16 cellular contexts compared by ENCODE assay signal in the genomic region with DNA sequence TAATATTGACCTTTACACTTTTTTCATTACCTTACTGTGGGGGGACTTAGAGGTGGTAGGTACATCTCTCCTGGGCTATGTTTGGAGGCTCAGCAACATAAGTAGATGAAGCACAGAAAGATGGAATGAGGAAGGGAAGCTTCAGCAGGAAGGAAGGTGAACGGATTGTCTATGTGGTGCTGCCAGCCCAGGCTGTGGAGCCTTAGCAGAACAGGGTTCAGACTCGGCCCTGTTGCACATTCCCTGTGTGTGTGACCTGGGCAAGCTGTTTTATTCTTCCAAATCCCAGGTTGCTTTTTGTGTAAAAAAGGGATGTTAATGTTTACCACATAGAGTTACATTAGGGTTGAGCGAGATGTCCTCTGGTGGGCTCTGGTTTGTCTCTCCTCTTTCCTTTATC. TPM values are rescaled to one million over a fixed set of nuclear protein-coding genes. Genes with fewer than 3 reads are reported as not detected.
DNase-seq lines count a peak whose midpoint lies in the region; ATAC-seq and TF ChIP-seq lines count a peak whose summit lies in the region.
"Had no signal": no experiment of that assay in that cellular context is flagged by ENCODE, and none has a peak within 500 bp of the region (broad histone marks: within the 10 kb centered on the region; RNA-seq: fewer than 3 reads in every experiment).

No MANE protein-coding gene starts in this region.

- H2BK120ac ChIP-seq in trophoblast cell (ENCODE audit: insufficient read depth, low read length, poor library complexity) = no peak overlapping the region

- H4K91ac ChIP-seq in trophoblast cell (ENCODE audit: low read depth, low read length) = no peak overlapping the region

- peak overlapping the region; percentile 21 for H3K27ac Mint-ChIP-seq in dendritic cell treated with granulocyte-macrophage colony-stimulating factor and Interleukin-4, amounts not matched to agents 40 ng/mL and 50 ng/mL, for 4 days

- H3K9me3 ChIP-seq in HEK293 (ENCODE audit: control insufficient read depth, insufficient read depth, low read depth, low read length) (no peaks in the 10 kb centered on the region), Karpas-422 (ENCODE audit: low read length) (no peaks in the 10 kb centered on the region), trophoblast cell (ENCODE audit: insufficient read depth, low read depth, low read length) (no peaks in the 10 kb centered on the region), aorta (ENCODE audit: control insufficient read depth, low read length) (no peaks in the 10 kb centered on the region), ascending aorta (no peaks in the 10 kb centered on the region)
- H3K9me3 ChIP-seq: HAP-1 had no signal

- H3K9me3 Mint-ChIP-seq in dendritic cell treated with granulocyte-macrophage colony-stimulating factor and Interleukin-4, amounts not matched to agents 40 ng/mL and 50 ng/mL, for 4 days = no peaks in the 10 kb centered on the region
- H3K9me3 Mint-ChIP-seq: CD4-positive, alpha-beta memory T cell had no signal

- peaks cover 4% of the 10 kb centered on the region for H3K79me2 ChIP-seq in Karpas-422 (ENCODE audit: low read length)
- H3K79me2 ChIP-seq in trophoblast cell (ENCODE audit: control insufficient read depth, insufficient read depth, low read length, poor library complexity) = no peaks in the 10 kb centered on the region

- H3K23ac ChIP-seq in trophoblast cell (ENCODE audit: low read length) = peak overlapping the region; percentile 87

- no peak overlapping the region for H4K8ac ChIP-seq in trophoblast cell (ENCODE audit: low read depth, low read length)

- CTCF ChIA-PET in HEK293 (lab: Yijun Ruan, JAX) = interaction anchor here (1.1 kb wide), 1 partner anchor 56 kb away, joined by 3 read pairs; no protein-coding TSS in a partner anchor

- no peak overlapping the region for H3K4ac ChIP-seq in trophoblast cell (ENCODE audit: low read depth, low read length)

- no peak overlapping the region for H3K4me3 Mint-ChIP-seq in dendritic cell treated with granulocyte-macrophage colony-stimulating factor and Interleukin-4, amounts not matched to agents 40 ng/mL and 50 ng/mL, for 4 days
- H3K4me3 Mint-ChIP-seq: CD4-positive, alpha-beta memory T cell had no signal

- no peaks in the 10 kb centered on the region for H3K27me3 Mint-ChIP-seq in dendritic cell treated with granulocyte-macrophage colony-stimulating factor and Interleukin-4, amounts not matched to agents 40 ng/mL and 50 ng/mL, for 4 days
- H3K27me3 Mint-ChIP-seq: CD4-positive, alpha-beta memory T cell had no signal

- intact Hi-C loops in dendritic cell treated with granulocyte-macrophage colony-stimulating factor and Interleukin-4, amounts not matched to agents 40 ng/mL and 50 ng/mL, for 4 days (cut with micrococcal nuclease) = no loop called here
- intact Hi-C loops in aorta (cut with DNase I) (no loop called here), ascending aorta (cut with DNase I) (no loop called here)

- no peaks in the 10 kb centered on the region for H3K36me3 Mint-ChIP-seq in dendritic cell treated with granulocyte-macrophage colony-stimulating factor and Interleukin-4, amounts not matched to agents 40 ng/mL and 50 ng/mL, for 4 days (ENCODE audit: low read depth)

- no peaks in the 10 kb centered on the region for H3K79me1 ChIP-seq in trophoblast cell (ENCODE audit: low read length)

- H3K4me3 ChIP-seq in HEK293 (ENCODE audit: low read depth, low read length) (no peak overlapping the region), Karpas-422 (ENCODE audit: low read length) (no peak overlapping the region), trophoblast cell (ENCODE audit: low read depth, low read length) (no peak overlapping the region), aorta (ENCODE audit: low read length in 2 of 2) (no peak overlapping the region), ascending aorta (no peak overlapping the region)
- H3K4me3 ChIP-seq: HAP-1 had no signal

- peaks cover 21% of the 10 kb centered on the region for H3K4me1 ChIP-seq in HEK293 (ENCODE audit: control insufficient read depth, insufficient read depth, low read length)
- peaks cover 11% of the 10 kb centered on the region for H3K4me1 ChIP-seq in Karpas-422 (ENCODE audit: low read length)
- no peaks in the 10 kb centered on the region for H3K4me1 ChIP-seq in trophoblast cell (ENCODE audit: control insufficient read depth in 1 of 2, insufficient read depth in 2 of 2, low read length in 2 of 2)
- peaks cover 3 to 4% of the 10 kb centered on the region in 2 donors for H3K4me1 ChIP-seq in aorta (ENCODE audit: control insufficient read depth in 1 of 2, insufficient read depth in 2 of 2, low read length in 2 of 2)
- peaks cover 3 to 12% of the 10 kb centered on the region in 2 donors for H3K4me1 ChIP-seq in ascending aorta

- WGBS in trophoblast cell (ENCODE audit: extremely low coverage, insufficient coverage, insufficient read length) = no CpG with 5 or more reads among the region's 3 CpGs
- 86 to 92% methylated on average over 3 of the region's 3 CpGs for WGBS in aorta, 2 donors

- H2AFZ ChIP-seq in Karpas-422 (ENCODE audit: low read length) (no peak overlapping the region), trophoblast cell (ENCODE audit: insufficient read depth, low read length, poor library complexity) (no peak overlapping the region)

- no peak for ATAC-seq in aorta (ENCODE audit: low FRiP score)

- H3K27me3 ChIP-seq in Karpas-422 (ENCODE audit: low read length) (no peaks in the 10 kb centered on the region), trophoblast cell (ENCODE audit: insufficient read depth, low read length) (no peaks in the 10 kb centered on the region), aorta (ENCODE audit: control insufficient read depth in 1 of 2, insufficient read depth in 2 of 2, low read length in 1 of 2) (no peaks in the 10 kb centered on the region), ascending aorta (no peaks in the 10 kb centered on the region)

- POLR2A ChIA-PET in HEK293 (lab: Yijun Ruan, JAX) = no interaction called here

- no peak overlapping the region for H4K12ac ChIP-seq in trophoblast cell (ENCODE audit: low read depth, low read length)

- TF ChIP-seq CTCF in HEK293 (tag by site-specific recombination; IDR thresholded peaks at IDR 0.05) (no peak), ascending aorta (IDR thresholded peaks at IDR 0.05) (no peak)

- no peak overlapping the region for H2AK5ac ChIP-seq in trophoblast cell (ENCODE audit: low read length)

- no peak overlapping the region for H3K4me2 ChIP-seq in Karpas-422 (ENCODE audit: low read depth, low read length, poor library complexity, severe bottlenecking)
- no peak overlapping the region for H3K4me2 ChIP-seq in trophoblast cell (ENCODE audit: low read length)

- DNase-seq in Karpas-422 = peak; percentile 35
- DNase-seq in trophoblast cell = no peak
- DNase-seq in stimulated activated CD4-positive, alpha-beta T cell treated with anti-CD3 and anti-CD28 coated beads, Interleukin-2, amount 100 ng/mL, for 48 hours = no peak
- no peak for DNase-seq in aorta
- DNase-seq in ascending aorta (ENCODE audit: low spot score in 2 of 2) = no peak
- DNase-seq in activated CD4-positive, alpha-beta T cell treated with anti-CD3 and anti-CD28 coated beads for 48 hours = no peak
- DNase-seq: Calu3; CD4-positive, alpha-beta memory T cell; COR-L47; DMS53; DMS79 treated with DMSO at 0.1 percent for 48 hours; GF-D8; GOT3 had no signal

- no peak overlapping the region for H2BK12ac ChIP-seq in trophoblast cell (ENCODE audit: low read length)

- H2BK5ac ChIP-seq in trophoblast cell (ENCODE audit: low read depth, low read length, poor library complexity) = no peak overlapping the region

- H3K9ac ChIP-seq in Karpas-422 (ENCODE audit: low read length) = no peak overlapping the region
- no peak overlapping the region for H3K9ac ChIP-seq in trophoblast cell (ENCODE audit: low read length)

- no peaks in the 10 kb centered on the region for H3K9me2 ChIP-seq in Karpas-422 (replicated peaks; ENCODE audit: insufficient read depth, low read length)

- no peak overlapping the region for H3K27ac ChIP-seq in HEK293 (ENCODE audit: extremely low read depth, low read depth, low read length)
- no peak overlapping the region for H3K27ac ChIP-seq in Karpas-422 (ENCODE audit: low read length)
- no peak overlapping the region for H3K27ac ChIP-seq in trophoblast cell (ENCODE audit: low read depth, low read length)
- H3K27ac ChIP-seq in aorta (ENCODE audit: low read depth in 1 of 2, low read length in 2 of 2) = no peak overlapping the region
- no peak overlapping the region for H3K27ac ChIP-seq in ascending aorta

- H3K18ac ChIP-seq in trophoblast cell (ENCODE audit: low read length) = no peak overlapping the region

- no peak overlapping the region for H3K14ac ChIP-seq in trophoblast cell (ENCODE audit: low read length)

- peaks cover 35% of the 10 kb centered on the region for H4K20me1 ChIP-seq in Karpas-422 (ENCODE audit: insufficient read depth, low read depth, low read length)

- H3K36me3 ChIP-seq in HEK293 (ENCODE audit: control insufficient read depth in 2 of 2, insufficient read depth in 1 of 2, low read length in 2 of 2) = no peaks in the 10 kb centered on the region
- H3K36me3 ChIP-seq in Karpas-422 (ENCODE audit: insufficient read depth, low read length) = no peaks in the 10 kb centered on the region
- no peaks in the 10 kb centered on the region for H3K36me3 ChIP-seq in trophoblast cell (ENCODE audit: control insufficient read depth in 1 of 2, insufficient read depth in 2 of 2, low read length in 2 of 2)
- no peaks in the 10 kb centered on the region for H3K36me3 ChIP-seq in aorta (ENCODE audit: control insufficient read depth in 1 of 2, insufficient read depth in 2 of 2, low read length in 1 of 2)
- H3K36me3 ChIP-seq in ascending aorta = no peaks in the 10 kb centered on the region
- H3K36me3 ChIP-seq: HAP-1 had no signal

- peaks cover 39% of the 10 kb centered on the region for H3K4me1 Mint-ChIP-seq in dendritic cell treated with granulocyte-macrophage colony-stimulating factor and Interleukin-4, amounts not matched to agents 40 ng/mL and 50 ng/mL, for 4 days (ENCODE audit: low read depth)

TF ChIP-seq in HEK293, 187 proteins besides CTCF, POLR2A, EP300 and RAD21 (continues in another document):
- TF ChIP-seq ZNF138 (tag by site-specific recombination; IDR thresholded peaks at IDR 0.05; ENCODE audit: borderline replicate concordance) (no peak), BCL11B (tag by site-specific recombination; IDR thresholded peaks at IDR 0.05; ENCODE audit: low read depth) (no peak), SCRT2 (tag by site-specific recombination; IDR thresholded peaks at IDR 0.05) (peak; percentile 31; the same call in 1 of the 2 replicates), ZNF426 (tag by site-specific recombination; IDR thresholded peaks at IDR 0.05) (no peak), ZNF223 (tag by site-specific recombination; IDR thresholded peaks at IDR 0.05) (no peak), ZBTB8A (tag by site-specific recombination; IDR thresholded peaks at IDR 0.05) (no peak)

RNA-seq across cellular contexts. Expression of a gene that starts 41.2 kb away (rescaled TPM):
- total RNA-seq in Karpas-422 (2014; rRNA removed; shearing (Covaris generic); ENCODE audit: low replicate concordance) = 7.0 and 10.3 TPM in 2 replicates
- polyA plus RNA-seq in trophoblast cell (2013) = 176 and 189 TPM in 2 replicates
- 10 to 100 TPM; 40.9 to 44.4 TPM for total RNA-seq in aorta
- polyA plus RNA-seq in aorta = 10 to 100 TPM in 1 of 2 donors, 1 to 10 TPM in 1; 9.4 to 17.2 TPM
- total RNA-seq in ascending aorta = 20.9 TPM

RNA-seq across cellular contexts. Expression of a gene that starts 42.4 kb away (rescaled TPM):
- total RNA-seq in Karpas-422 (2014; rRNA removed; shearing (Covaris generic); ENCODE audit: low replicate concordance) = 15.9 and 19.1 TPM in 2 replicates
- polyA plus RNA-seq in trophoblast cell (2013) = 26.3 and 26.9 TPM in 2 replicates
- total RNA-seq in aorta (10 to 100 TPM; 18.8 to 21.5 TPM), ascending aorta (0.85 TPM)
- polyA plus RNA-seq in aorta = 10 to 100 TPM; 41.6 to 50.6 TPM
